8 cellular contexts compared by ENCODE assay signal in the genomic region with DNA sequence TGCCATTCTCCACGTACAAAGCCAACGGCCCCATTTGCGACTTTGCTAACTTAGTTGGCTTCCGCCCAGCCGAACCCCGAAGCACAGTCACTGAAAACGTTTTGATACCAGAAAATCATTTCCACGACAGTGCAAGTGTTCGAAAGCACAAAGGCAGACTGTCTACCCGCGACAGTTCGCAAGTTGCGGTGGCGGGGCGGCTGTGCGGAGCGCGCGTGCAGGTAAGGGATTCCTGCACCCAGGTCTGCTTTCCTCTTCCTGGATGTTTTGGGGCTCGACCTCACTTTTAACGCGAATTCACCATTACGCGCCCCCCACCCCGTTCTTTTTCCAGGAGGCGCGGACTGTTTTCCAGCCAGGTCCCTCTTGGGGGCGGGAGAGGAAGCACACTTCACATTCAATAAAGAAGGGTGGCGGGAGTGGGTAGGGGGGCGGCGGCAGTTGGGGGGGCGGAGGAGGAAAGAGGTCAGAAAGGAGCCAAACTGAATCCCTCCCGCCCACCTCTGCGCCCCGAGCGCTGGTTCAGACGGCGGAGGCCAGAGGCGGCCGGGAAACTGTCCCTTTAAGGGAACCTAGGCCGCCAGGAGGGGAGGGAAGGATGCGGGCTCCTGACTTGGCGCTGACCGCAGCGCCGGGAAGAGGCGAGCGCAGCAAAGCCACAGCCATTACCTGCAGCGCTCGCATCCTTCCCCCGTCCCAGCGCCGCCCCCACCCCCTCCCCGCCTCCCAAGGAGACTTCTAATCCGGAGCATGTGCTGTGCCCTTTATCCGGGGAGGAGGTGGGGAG.
DNase-seq lines count a peak whose midpoint lies in the region; ATAC-seq and TF ChIP-seq lines count a peak whose summit lies in the region.

No MANE protein-coding gene starts in this region.

- no peaks in the 10 kb centered on the region for H3K36me3 Mint-ChIP-seq in MCF 10A (ENCODE audit: insufficient read depth, unreplicated experiment)

- CTCF ChIA-PET in MCF 10A (lab: Yijun Ruan, JAX) = interaction anchor here (1.8 to 3.0 kb wide), 2 partner anchors 9 to 109 kb away, joined by 4 to 11 read pairs; no protein-coding TSS in a partner anchor

- no peaks in the 10 kb centered on the region for H3K79me2 ChIP-seq in ACC112 (ENCODE audit: control insufficient read depth, insufficient read depth, low read length, unreplicated experiment)

- H3K27ac ChIP-seq in ACC112 (ENCODE audit: low read depth, low read length) = no peak overlapping the region

- H3K27me3 Mint-ChIP-seq in MCF 10A (ENCODE audit: insufficient read depth, unreplicated experiment) = peaks cover 8% of the 10 kb centered on the region

- ATAC-seq in GM19372 (IDR thresholded peaks at IDR 0.05; ENCODE audit: low read depth, unreplicated experiment) (peak; percentile 6), HG02970 (IDR thresholded peaks at IDR 0.05; ENCODE audit: low FRiP score, unreplicated experiment) (no peak)

- H2AFZ ChIP-seq in ACC112 (ENCODE audit: low read length, unreplicated experiment) = peak overlapping the region; percentile 51

- H3K27me3 ChIP-seq in ACC112 (ENCODE audit: insufficient read depth, low read length) (peaks cover 94% of the 10 kb centered on the region), skeletal muscle satellite cell (ENCODE audit: control insufficient read depth, insufficient read depth, low read length) (peaks cover 76% of the 10 kb centered on the region)

- H3K9me3 ChIP-seq in skeletal muscle satellite cell (replicated peaks; ENCODE audit: low read length) = no peaks in the 10 kb centered on the region

- H3K9ac ChIP-seq in skeletal muscle satellite cell (ENCODE audit: low read depth, low read length) = no peak overlapping the region

- intact Hi-C loops in MCF 10A (cut with micrococcal nuclease) = loop anchor here (1.0 to 10.0 kb wide), 2 partner anchors 108 to 309 kb away; a partner anchor contains a TSS

- H3K9me3 Mint-ChIP-seq in MCF 10A (ENCODE audit: unreplicated experiment) = no peaks in the 10 kb centered on the region

- H3K27ac Mint-ChIP-seq in MCF 10A (ENCODE audit: low read depth, unreplicated experiment) = peak overlapping the region; percentile 42

- H3K4me3 Mint-ChIP-seq in MCF 10A (ENCODE audit: unreplicated experiment) = peak overlapping the region; percentile 99

- peak; percentile 60 for DNase-seq in NCI-H345 (lab: John Stamatoyannopoulos, UW)
- DNase-seq in MCF 10A (ENCODE audit: unreplicated experiment) = peak; percentile 73
- DNase-seq in iPS-NIHi7 (ENCODE audit: extremely low spot score) = peak; percentile 74
- no peak for DNase-seq in MV-4-11 (lab: John Stamatoyannopoulos, UW)

- peaks cover 14% of the 10 kb centered on the region for H3K4me1 Mint-ChIP-seq in MCF 10A (ENCODE audit: insufficient read depth, unreplicated experiment)

- POLR2A ChIA-PET in MCF 10A (lab: Yijun Ruan, JAX) = interaction anchor here (0.6 to 2.3 kb wide), 11 partner anchors 9 to 248 kb away, joined by 3 to 28 read pairs (median 9); a partner anchor contains a TSS

- H3K4me1 ChIP-seq in ACC112 (ENCODE audit: control insufficient read depth, insufficient read depth, low read length, unreplicated experiment) = no peaks in the 10 kb centered on the region
- H3K4me1 ChIP-seq in skeletal muscle satellite cell (ENCODE audit: control insufficient read depth, insufficient read depth, low read length) = peaks cover 12% of the 10 kb centered on the region

- TF ChIP-seq CTCF in MCF 10A (IDR thresholded peaks at IDR 0.05; ENCODE audit: unreplicated experiment) = peak; percentile 18

- BruUV-seq in MCF 10A (replicated peaks; lab: Mats Ljungman, UMichigan) = no TSS peak

- peak overlapping the region; percentile 87 for H3K4me2 ChIP-seq in skeletal muscle satellite cell (ENCODE audit: low read length)

- no peaks in the 10 kb centered on the region for H3K36me3 ChIP-seq in ACC112 (ENCODE audit: insufficient read depth, low read length)
- H3K36me3 ChIP-seq in skeletal muscle satellite cell (ENCODE audit: insufficient read depth, low read length) = no peaks in the 10 kb centered on the region

- H3K4me3 ChIP-seq in ACC112 (ENCODE audit: low read depth, low read length) (peak overlapping the region; percentile 81), skeletal muscle satellite cell (ENCODE audit: low read length) (peak overlapping the region; percentile 72)
